In genomic region chr10:45972813-45973169, GRCh38 we compare ENCODE assay signal across 7 cellular contexts. TPM values are rescaled to one million over a fixed set of nuclear protein-coding genes. Genes with fewer than 3 reads are reported as not detected.
DNase-seq lines count a peak whose midpoint lies in the region; ATAC-seq and TF ChIP-seq lines count a peak whose summit lies in the region.
"Not testable (repeated sequence)": the region's sequence is repeated elsewhere in the genome, so short reads cannot be mapped to it uniquely, and the experiment has no call there.

No MANE protein-coding gene starts in this region.

- peak overlapping the region; percentile 94 for H4K8ac ChIP-seq in trophoblast cell (ENCODE audit: low read depth, low read length)

- peak overlapping the region; percentile 38; the same call in 1 of the 2 replicates for H3K27ac ChIP-seq in MM.1S (ENCODE audit: low read length)
- H3K27ac ChIP-seq in effector memory CD4-positive, alpha-beta T cell (ENCODE audit: insufficient read depth, low read length, poor library complexity, severe bottlenecking), result peak overlapping the region; percentile 70
- not testable (repeated sequence) for H3K27ac ChIP-seq in trophoblast cell (ENCODE audit: low read depth, low read length)

- not testable (repeated sequence) for H3K27me3 Mint-ChIP-seq in activated CD8-positive, alpha-beta T cell treated with anti-CD3 and anti-CD28 coated beads for 36 hours

- not testable (repeated sequence) for H3K27me3 ChIP-seq in MM.1S (replicated peaks; ENCODE audit: insufficient read depth, low read length); effector memory CD4-positive, alpha-beta T cell (replicated peaks; ENCODE audit: control insufficient read depth, insufficient read depth, low read length, poor library complexity, severe bottlenecking); trophoblast cell (ENCODE audit: insufficient read depth, low read length)

- peak overlapping the region; percentile 79 for H3K4me3 ChIP-seq in MM.1S (ENCODE audit: low read length)
- H3K4me3 ChIP-seq in effector memory CD4-positive, alpha-beta T cell (ENCODE audit: insufficient read depth, low read depth, low read length, poor library complexity, severe bottlenecking), result peak overlapping the region; percentile 64
- peak overlapping the region; percentile 92 for H3K4me3 ChIP-seq in trophoblast cell (ENCODE audit: low read depth, low read length)

- H3K36me3 ChIP-seq in MM.1S (replicated peaks; ENCODE audit: insufficient read depth, low read length); effector memory CD4-positive, alpha-beta T cell (ENCODE audit: control insufficient read depth, insufficient read depth, low read length); trophoblast cell (ENCODE audit: control insufficient read depth in 1 of 2, insufficient read depth in 2 of 2, low read length in 2 of 2): not testable (repeated sequence)

- WGBS in trophoblast cell (ENCODE audit: extremely low coverage, insufficient coverage, insufficient read length), result no CpG with 5 or more reads among the region's 10 CpGs

- not testable (repeated sequence) for TF ChIP-seq CTCF in MM.1S (IDR thresholded peaks at IDR 0.05; ENCODE audit: low read length); activated CD8-positive, alpha-beta T cell treated with anti-CD3 and anti-CD28 coated beads for 36 hours (IDR thresholded peaks at IDR 0.05)

- peak overlapping the region; percentile 99 for H3K4me3 Mint-ChIP-seq in activated CD8-positive, alpha-beta T cell treated with anti-CD3 and anti-CD28 coated beads for 36 hours

- not testable (repeated sequence) for DNase-seq in MM.1S; activated CD8-positive, alpha-beta T cell treated with anti-CD3 and anti-CD28 coated beads for 36 hours; effector memory CD4-positive, alpha-beta T cell; trophoblast cell
- peak; percentile 28 for DNase-seq in kidney glomerular epithelial cell (lab: John Stamatoyannopoulos, UW)

- H2AFZ ChIP-seq in MM.1S (ENCODE audit: low read length); trophoblast cell (ENCODE audit: insufficient read depth, low read length, poor library complexity): not testable (repeated sequence)

- not testable (repeated sequence) for H3K23ac ChIP-seq in trophoblast cell (ENCODE audit: low read length)

- CTCF ChIA-PET in activated CD8-positive, alpha-beta T cell treated with anti-CD3 and anti-CD28 coated beads for 36 hours (lab: Charles Lee), result not testable (repeated sequence)

- ATAC-seq in GM18867 (IDR thresholded peaks at IDR 0.05; ENCODE audit: unreplicated experiment) (peak; percentile 11), HG02870 (IDR thresholded peaks at IDR 0.05; ENCODE audit: unreplicated experiment) (peak; percentile 9)
- ATAC-seq in activated CD8-positive, alpha-beta T cell treated with anti-CD3 and anti-CD28 coated beads for 36 hours, result not testable (repeated sequence)

- H3K9me3 Mint-ChIP-seq in activated CD8-positive, alpha-beta T cell treated with anti-CD3 and anti-CD28 coated beads for 36 hours, result not testable (repeated sequence)

- not testable (repeated sequence) for H2BK120ac ChIP-seq in trophoblast cell (ENCODE audit: insufficient read depth, low read length, poor library complexity)

- not testable (repeated sequence) for H3K18ac ChIP-seq in trophoblast cell (ENCODE audit: low read length)

- H3K36me3 Mint-ChIP-seq in activated CD8-positive, alpha-beta T cell treated with anti-CD3 and anti-CD28 coated beads for 36 hours (ENCODE audit: low read depth), result peaks cover 24% of the 10 kb centered on the region

- POLR2A ChIA-PET in activated CD8-positive, alpha-beta T cell treated with anti-CD3 and anti-CD28 coated beads for 36 hours (lab: Charles Lee), result not testable (repeated sequence)

- not testable (repeated sequence) for H3K9me3 ChIP-seq in MM.1S (replicated peaks; ENCODE audit: insufficient read depth, low read length); effector memory CD4-positive, alpha-beta T cell (ENCODE audit: control insufficient read depth, low read length); trophoblast cell (ENCODE audit: insufficient read depth, low read depth, low read length)

- H4K91ac ChIP-seq in trophoblast cell (ENCODE audit: low read depth, low read length), result not testable (repeated sequence)

- H3K4ac ChIP-seq in trophoblast cell (ENCODE audit: low read depth, low read length), result peak overlapping the region; percentile 93

- H4K20me1 ChIP-seq in MM.1S (ENCODE audit: insufficient read depth, low read length), result not testable (repeated sequence)

- H3F3A ChIP-seq in MM.1S (ENCODE audit: insufficient read depth, low read length), result not testable (repeated sequence)

- H3K4me2 ChIP-seq in MM.1S (ENCODE audit: low read depth, low read length), result peak overlapping the region; percentile 66
- H3K4me2 ChIP-seq in trophoblast cell (ENCODE audit: low read length), result peak overlapping the region; percentile 92

- peak overlapping the region; percentile 80 for H4K12ac ChIP-seq in trophoblast cell (ENCODE audit: low read depth, low read length)

- H2BK5ac ChIP-seq in trophoblast cell (ENCODE audit: low read depth, low read length, poor library complexity), result not testable (repeated sequence)

- H3K9ac ChIP-seq in MM.1S (ENCODE audit: low read length) (peak overlapping the region; percentile 77), trophoblast cell (ENCODE audit: low read length) (peak overlapping the region; percentile 87)

- intact Hi-C loops in activated CD8-positive, alpha-beta T cell treated with anti-CD3 and anti-CD28 coated beads for 36 hours (cut with micrococcal nuclease), result not testable (repeated sequence)

- H3K4me1 Mint-ChIP-seq in activated CD8-positive, alpha-beta T cell treated with anti-CD3 and anti-CD28 coated beads for 36 hours (ENCODE audit: low read depth), result peaks cover 30% of the 10 kb centered on the region

- H3K4me1 ChIP-seq in MM.1S (ENCODE audit: low read length); effector memory CD4-positive, alpha-beta T cell (ENCODE audit: control insufficient read depth, insufficient read depth, low read length, poor library complexity, severe bottlenecking); trophoblast cell (ENCODE audit: control insufficient read depth in 1 of 2, insufficient read depth in 2 of 2, low read length in 2 of 2): not testable (repeated sequence)

- H2BK12ac ChIP-seq in trophoblast cell (ENCODE audit: low read length), result not testable (repeated sequence)

- not testable (repeated sequence) for H3K79me1 ChIP-seq in trophoblast cell (ENCODE audit: low read length)

- H2AK5ac ChIP-seq in trophoblast cell (ENCODE audit: low read length), result not testable (repeated sequence)

- peaks cover 71% of the 10 kb centered on the region for H3K79me2 ChIP-seq in MM.1S (ENCODE audit: low read length)
- H3K79me2 ChIP-seq in trophoblast cell (ENCODE audit: control insufficient read depth, insufficient read depth, low read length, poor library complexity), result not testable (repeated sequence)

- not testable (repeated sequence) for H3K9me2 ChIP-seq in MM.1S (replicated peaks; ENCODE audit: insufficient read depth, low read length)

- peak overlapping the region; percentile 96 for H3K27ac Mint-ChIP-seq in activated CD8-positive, alpha-beta T cell treated with anti-CD3 and anti-CD28 coated beads for 36 hours

- peak overlapping the region; percentile 66 for H3K14ac ChIP-seq in trophoblast cell (ENCODE audit: low read length)

RNA-seq across cellular contexts. Expression of gene TIMM23, which starts 0.5 kb away (rescaled TPM):
- 10 to 100 TPM; 70.7 to 76.2 TPM for total RNA-seq in activated CD8-positive, alpha-beta T cell treated with anti-CD3 and anti-CD28 coated beads for 36 hours
- polyA plus RNA-seq in trophoblast cell (2013), result 84.3 TPM in 2 replicates

RNA-seq across cellular contexts. Expression of gene NCOA4, which starts 57.6 kb away (rescaled TPM):
- 10 to 100 TPM; 86.2 to 86.6 TPM for total RNA-seq in activated CD8-positive, alpha-beta T cell treated with anti-CD3 and anti-CD28 coated beads for 36 hours
- polyA plus RNA-seq in trophoblast cell (2013), result 187 and 194 TPM in 2 replicates
